In genomic region chr19:1094655-1094977, GRCh38 we compare ENCODE assay signal across 8 cellular contexts. TPM values are rescaled to one million over a fixed set of nuclear protein-coding genes. Genes with fewer than 3 reads are reported as not detected.
DNase-seq lines count a peak whose midpoint lies in the region; ATAC-seq, FAIRE-seq and TF ChIP-seq lines count a peak whose summit lies in the region.

No MANE protein-coding gene starts in this region.

- H3K27me3 ChIP-seq in CD4-positive, CD25-positive, alpha-beta regulatory T cell (ENCODE audit: control insufficient read depth, insufficient read depth, low read length): no peaks in the 10 kb centered on the region
- H3K27me3 ChIP-seq in NT2/D1 (ENCODE audit: insufficient read depth, insufficient read length) (no peaks in the 10 kb centered on the region), H1 (replicated peaks in 1 of 4; ENCODE audit: control insufficient read depth in 3 of 4, extremely low read depth in 1 of 4, insufficient read depth in 3 of 4, low read length in 3 of 4) (peaks cover 0 to 2% (median 0%) of the 10 kb centered on the region in 4 experiments; a peak in 1 of 7 replicates)

- TF ChIP-seq EP300 in H1 (IDR thresholded peaks at IDR 0.05; ENCODE audit: borderline replicate concordance in 1 of 2, low read depth in 2 of 2, low read length in 2 of 2): no peak

- H3K14ac ChIP-seq in H1 (ENCODE audit: insufficient read length): no peak overlapping the region

- no peak for DNase-seq in CD4-positive, CD25-positive, alpha-beta regulatory T cell
- DNase-seq in NT2/D1 (ENCODE audit: low read depth, low spot score): no peak
- DNase-seq in H1 (ENCODE audit: low read depth in 1 of 2, low spot score in 2 of 2): no peak
- DNase-seq in neural crest cell (ENCODE audit: low read depth, low spot score): no peak
- DNase-seq in germinal center (ENCODE audit: low spot score): no peak
- DNase-seq in DMS53 (lab: John Stamatoyannopoulos, UW): no peak

- no peak overlapping the region for H2BK5ac ChIP-seq in H1 (ENCODE audit: low read depth, low read length)

- peaks cover 8 to 19% of the 10 kb centered on the region in 2 experiments for H3K79me2 ChIP-seq in H1 (ENCODE audit: control insufficient read depth in 1 of 2, insufficient read depth in 2 of 2, low read length in 2 of 2)

- peaks cover 10% of the 10 kb centered on the region; the same call in 1 of the 2 replicates for H3K79me1 ChIP-seq in H1 (ENCODE audit: low read depth, low read length)

- H4K5ac ChIP-seq in H1 (ENCODE audit: insufficient read length, low read depth, low read length): no peak overlapping the region

- no peak for ATAC-seq in CD4-positive, CD25-positive, alpha-beta regulatory T cell (ENCODE audit: low read depth in 2 of 2)
- ATAC-seq in GM18498 (IDR thresholded peaks at IDR 0.05; ENCODE audit: unreplicated experiment) (no peak), GM21619 (IDR thresholded peaks at IDR 0.05; ENCODE audit: unreplicated experiment) (no peak)

- H3K9me3 ChIP-seq in CD4-positive, CD25-positive, alpha-beta regulatory T cell (ENCODE audit: control insufficient read depth in 2 of 2, low read length in 2 of 2): no peaks in the 10 kb centered on the region
- H3K9me3 ChIP-seq in NT2/D1 (ENCODE audit: insufficient read depth, low read length) (no peaks in the 10 kb centered on the region), H1 (ENCODE audit: insufficient read depth in 2 of 2, low read depth in 1 of 2, low read length in 1 of 2) (no peaks in the 10 kb centered on the region)

- H3K23me2 ChIP-seq in H1 (ENCODE audit: low read depth, low read length): peaks cover 5% of the 10 kb centered on the region

- CTCF ChIA-PET in H1 (lab: Charles Lee; ENCODE audit: partially characterized antibody): interaction anchor here (0.6 to 2.0 kb wide), 6 partner anchors 9 to 351 kb away, joined by 3 to 7 read pairs (median 5); no protein-coding TSS in a partner anchor

- no peak overlapping the region for H2BK12ac ChIP-seq in H1 (ENCODE audit: low read depth, low read length)

- H3K4me3 Mint-ChIP-seq in CD4-positive, CD25-positive, alpha-beta regulatory T cell: peak overlapping the region; percentile 89 to 96 (median 91)
- peak overlapping the region; percentile 99 for H3K4me3 Mint-ChIP-seq in neural crest cell

- no peak overlapping the region for H2BK20ac ChIP-seq in H1 (ENCODE audit: low read length)

- TF ChIP-seq CTCF in H1 (IDR thresholded peaks at IDR 0.05; ENCODE audit: control extremely low read depth in 1 of 3, insufficient read depth in 1 of 3, low read depth in 1 of 3, low read length in 3 of 3) (no peak), neural crest cell (conservative IDR thresholded peaks at IDR 0.05) (no peak)

- H3K9me3 Mint-ChIP-seq in CD4-positive, CD25-positive, alpha-beta regulatory T cell: peaks cover 0 to 3% (median 0%) of the 10 kb centered on the region in 7 donors
- no peaks in the 10 kb centered on the region for H3K9me3 Mint-ChIP-seq in neural crest cell

- POLR2A ChIA-PET in H1 (lab: Charles Lee; ENCODE audit: partially characterized antibody): interaction anchor here (1.2 to 4.9 kb wide), 8 partner anchors 10 to 175 kb away, joined by 3 to 93 read pairs (median 5); partner anchors contain the start of genes CIRBP, CNN2 and GPX4

- H3K18ac ChIP-seq in H1 (ENCODE audit: extremely low read depth, low read length): no peak overlapping the region

- FAIRE-seq in H1 (lab: Jason Lieb, UNC): no peak

- H2AK5ac ChIP-seq in H1 (ENCODE audit: low read depth, low read length): no peak overlapping the region

- TF ChIP-seq RAD21 in H1 (IDR thresholded peaks at IDR 0.05 in 1 of 2, conservative IDR thresholded peaks at IDR 0.05 in 1 of 2; ENCODE audit: low read depth in 2 of 2, low read length in 2 of 2): no peak

- H3K27ac ChIP-seq in CD4-positive, CD25-positive, alpha-beta regulatory T cell (ENCODE audit: insufficient read depth, low read length, poor library complexity, severe bottlenecking): peak overlapping the region; percentile 84
- H3K27ac ChIP-seq in H1 (ENCODE audit: low read depth, low read length): peak overlapping the region; percentile 15; the same call in 1 of the 2 replicates

- no peak for TF ChIP-seq POLR2A in H1 (IDR thresholded peaks at IDR 0.05; ENCODE audit: control extremely low read depth in 1 of 2, low read depth in 2 of 2, low read length in 2 of 2)

- H3K4me3 ChIP-seq in CD4-positive, CD25-positive, alpha-beta regulatory T cell (ENCODE audit: low read depth, low read length): peak overlapping the region; percentile 64
- H3K4me3 ChIP-seq in NT2/D1 (ENCODE audit: insufficient read length, low read depth) (peak overlapping the region; percentile 87), H1 (ENCODE audit: extremely low read depth in 1 of 4, insufficient read depth in 2 of 4, low read depth in 3 of 4, low read length in 4 of 4) (peak overlapping the region; percentile 64 to 95 (median 91))

- no peak overlapping the region for H2BK15ac ChIP-seq in H1 (ENCODE audit: low read length)

- no peak overlapping the region for H3K23ac ChIP-seq in H1 (ENCODE audit: insufficient read length)

- H3K4ac ChIP-seq in H1 (replicated peaks; ENCODE audit: insufficient read length, low read depth, low read length): no peak overlapping the region

- H3K36me3 Mint-ChIP-seq in CD4-positive, CD25-positive, alpha-beta regulatory T cell: no peaks in the 10 kb centered on the region
- H3K36me3 Mint-ChIP-seq in neural crest cell (ENCODE audit: low read depth): no peaks in the 10 kb centered on the region

- no peak overlapping the region for H2AFZ ChIP-seq in H1 (ENCODE audit: low read length)

- H3K36me3 ChIP-seq in CD4-positive, CD25-positive, alpha-beta regulatory T cell (ENCODE audit: control insufficient read depth, insufficient read depth, low read length): no peaks in the 10 kb centered on the region
- peaks cover 37% of the 10 kb centered on the region for H3K36me3 ChIP-seq in NT2/D1 (ENCODE audit: insufficient read depth, insufficient read length, low read length)
- peaks cover 4 to 23% (median 12%) of the 10 kb centered on the region in 4 experiments; a peak in 6 of 8 replicates for H3K36me3 ChIP-seq in H1 (ENCODE audit: control insufficient read depth in 2 of 4, insufficient read depth in 4 of 4, low read length in 3 of 4)

- H4K20me1 ChIP-seq in H1 (replicated peaks in 1 of 2; ENCODE audit: control insufficient read depth in 1 of 2, insufficient read depth in 2 of 2, low read length in 2 of 2): peaks cover 8 to 11% of the 10 kb centered on the region in 2 experiments

- H4K8ac ChIP-seq in H1 (ENCODE audit: extremely low read depth, insufficient read depth, low read length): peak overlapping the region; percentile 66; the same call in 1 of the 2 replicates

- 11% methylated on average over 15 of the region's 19 CpGs; no CpG with 5 or more reads in 1 of the 2 experiments for WGBS in H1 (ENCODE audit: extremely low coverage in 1 of 2, insufficient coverage in 1 of 2, insufficient read length in 1 of 2, insufficient replicate concordance in 2 of 2, low coverage in 1 of 2, low lambda C conversion rate in 2 of 2, missing lambda C conversion rate in 1 of 2), 2 experiments

- H3K27ac Mint-ChIP-seq in CD4-positive, CD25-positive, alpha-beta regulatory T cell: peak overlapping the region; percentile 76 to 86 (median 83)
- H3K27ac Mint-ChIP-seq in neural crest cell (ENCODE audit: unreplicated experiment): peak overlapping the region; percentile 75

- H3K27me3 Mint-ChIP-seq in CD4-positive, CD25-positive, alpha-beta regulatory T cell: peaks cover 6% of the 10 kb centered on the region
- no peaks in the 10 kb centered on the region for H3K27me3 Mint-ChIP-seq in neural crest cell (ENCODE audit: low read depth)

- H3K4me2 ChIP-seq in H1 (ENCODE audit: insufficient read depth in 1 of 2, low read depth in 2 of 2, low read length in 2 of 2): peak overlapping the region; percentile 60 to 98

- no peak overlapping the region for H4K91ac ChIP-seq in H1 (replicated peaks; ENCODE audit: insufficient read length, low read length)

- peak overlapping the region; percentile 49 for H3K56ac ChIP-seq in H1 (replicated peaks; ENCODE audit: insufficient read length, low read depth, low read length)

- H3K4me1 Mint-ChIP-seq in CD4-positive, CD25-positive, alpha-beta regulatory T cell: peaks cover 4 to 49% (median 18%) of the 10 kb centered on the region in 4 donors
- peaks cover 32% of the 10 kb centered on the region for H3K4me1 Mint-ChIP-seq in neural crest cell

- H3K4me1 ChIP-seq in CD4-positive, CD25-positive, alpha-beta regulatory T cell (ENCODE audit: control insufficient read depth, insufficient read depth, low read length, poor library complexity, severe bottlenecking): peaks cover 47% of the 10 kb centered on the region
- H3K4me1 ChIP-seq in NT2/D1 (ENCODE audit: insufficient read depth, insufficient read length) (peaks cover 19% of the 10 kb centered on the region), H1 (replicated peaks in 1 of 4; ENCODE audit: control insufficient read depth in 3 of 4, insufficient read depth in 4 of 4, low read length in 3 of 4) (peaks cover 0 to 8% (median 5%) of the 10 kb centered on the region in 4 experiments; a peak in 4 of 7 replicates)

- H3K9ac ChIP-seq in NT2/D1 (ENCODE audit: insufficient read length, low read depth) (peak overlapping the region; percentile 98), H1 (replicated peaks in 1 of 4; ENCODE audit: extremely low read depth in 1 of 4, low read depth in 3 of 4, low read length in 3 of 4) (peak overlapping the region; percentile 41 to 90 (median 86))

- H2BK120ac ChIP-seq in H1 (replicated peaks; ENCODE audit: low read depth, low read length): no peak overlapping the region

RNA-seq across cellular contexts. Expression of gene POLR2E, which starts 0.6 kb away (rescaled TPM):
- 72.4 TPM for total RNA-seq in CD4-positive, CD25-positive, alpha-beta regulatory T cell
- polyA plus RNA-seq in CD4-positive, CD25-positive, alpha-beta regulatory T cell: 100 to 1,000 TPM; 120 to 145 (median 133) TPM
- 274 and 281 TPM in 2 replicates for total RNA-seq in H1 (2021; fragmentation: NEBNext Ultra II Directional; extraction: Animal tissue kit (Norgen Biotek cat#: 25700))
- polyA plus RNA-seq in H1 (2011; rRNA removed): 381 and 483 TPM in 2 replicates
- 378 TPM for polyA plus RNA-seq in H1 (2011; cell fraction: cytosol; rRNA removed)
- 283 TPM for polyA plus RNA-seq in H1 (2011; cell fraction: nucleus; rRNA removed)
- 286 to 416 TPM (median 379 TPM) in 4 replicates for polyA plus RNA-seq in H1 (2012, experiment 1 of 2)
- 296 TPM for polyA plus RNA-seq in H1 (2012, experiment 2 of 2)
- 195 TPM for polyA plus RNA-seq in H1 (2013, experiment 1 of 2)
- polyA plus RNA-seq in H1 (2013, experiment 2 of 2): 204 TPM
- polyA minus RNA-seq in H1 (2011; rRNA and poly(A)+ RNA removed): 110 and 140 TPM in 2 replicates
- 128 TPM for polyA minus RNA-seq in H1 (2011; cell fraction: cytosol; rRNA and poly(A)+ RNA removed)
- 125 TPM for polyA minus RNA-seq in H1 (2011; cell fraction: nucleus; rRNA and poly(A)+ RNA removed)
- 256 and 257 TPM in 2 replicates for total RNA-seq in neural crest cell

RNA-seq across cellular contexts. Expression of gene GPX4, which starts 9.2 kb away (rescaled TPM):
- total RNA-seq in CD4-positive, CD25-positive, alpha-beta regulatory T cell: 112 TPM
- 100 to 1,000 TPM; 318 to 406 (median 354) TPM for polyA plus RNA-seq in CD4-positive, CD25-positive, alpha-beta regulatory T cell
- total RNA-seq in H1 (2021; fragmentation: NEBNext Ultra II Directional; extraction: Animal tissue kit (Norgen Biotek cat#: 25700)): 342 and 355 TPM in 2 replicates
- polyA plus RNA-seq in H1 (2011; rRNA removed): 693 and 947 TPM in 2 replicates
- 779 TPM for polyA plus RNA-seq in H1 (2011; cell fraction: cytosol; rRNA removed)
- 730 TPM for polyA plus RNA-seq in H1 (2011; cell fraction: nucleus; rRNA removed)
- polyA plus RNA-seq in H1 (2012, experiment 1 of 2): 475 to 711 TPM (median 640 TPM) in 4 replicates
- polyA plus RNA-seq in H1 (2012, experiment 2 of 2): 958 TPM
- 575 TPM for polyA plus RNA-seq in H1 (2013, experiment 1 of 2)
- 562 TPM for polyA plus RNA-seq in H1 (2013, experiment 2 of 2)
- polyA minus RNA-seq in H1 (2011; rRNA and poly(A)+ RNA removed): 186 and 191 TPM in 2 replicates
- 297 TPM for polyA minus RNA-seq in H1 (2011; cell fraction: cytosol; rRNA and poly(A)+ RNA removed)
- 155 TPM for polyA minus RNA-seq in H1 (2011; cell fraction: nucleus; rRNA and poly(A)+ RNA removed)
- total RNA-seq in neural crest cell: 300 and 313 TPM in 2 replicates

RNA-seq across cellular contexts. Expression of gene ARHGAP45, which starts 27.6 kb away (rescaled TPM):
- 756 TPM for total RNA-seq in CD4-positive, CD25-positive, alpha-beta regulatory T cell
- polyA plus RNA-seq in CD4-positive, CD25-positive, alpha-beta regulatory T cell: 100 to 1,000 TPM; 258 to 297 (median 277) TPM
- total RNA-seq in H1 (2021; fragmentation: NEBNext Ultra II Directional; extraction: Animal tissue kit (Norgen Biotek cat#: 25700)): 41.8 and 43.6 TPM in 2 replicates
- polyA plus RNA-seq in H1 (2011; rRNA removed): 31.4 and 40.2 TPM in 2 replicates
- polyA plus RNA-seq in H1 (2011; cell fraction: cytosol; rRNA removed): 36.8 TPM
- 67.4 TPM for polyA plus RNA-seq in H1 (2011; cell fraction: nucleus; rRNA removed)
- polyA plus RNA-seq in H1 (2012, experiment 1 of 2): 26.5 to 43.1 TPM (median 35.3 TPM) in 4 replicates
- 29.2 TPM for polyA plus RNA-seq in H1 (2012, experiment 2 of 2)
- polyA plus RNA-seq in H1 (2013, experiment 1 of 2): 16.7 TPM
- 16.2 TPM for polyA plus RNA-seq in H1 (2013, experiment 2 of 2)
- polyA minus RNA-seq in H1 (2011; rRNA and poly(A)+ RNA removed): 13.6 and 19.9 TPM in 2 replicates
- 28.4 TPM for polyA minus RNA-seq in H1 (2011; cell fraction: cytosol; rRNA and poly(A)+ RNA removed)
- 25.1 TPM for polyA minus RNA-seq in H1 (2011; cell fraction: nucleus; rRNA and poly(A)+ RNA removed)
- 1.6 and 1.7 TPM in 2 replicates for total RNA-seq in neural crest cell

RNA-seq across cellular contexts. Expression of gene ABCA7, which starts 54.7 kb away (rescaled TPM):
- total RNA-seq in CD4-positive, CD25-positive, alpha-beta regulatory T cell: 161 TPM
- polyA plus RNA-seq in CD4-positive, CD25-positive, alpha-beta regulatory T cell: 10 to 100 TPM in 1 of 4 donors, 1 to 10 TPM in 3; 3.4 to 13.3 (median 6.9) TPM
- total RNA-seq in H1 (2021; fragmentation: NEBNext Ultra II Directional; extraction: Animal tissue kit (Norgen Biotek cat#: 25700)): 25.6 and 29.7 TPM in 2 replicates
- polyA plus RNA-seq in H1 (2011; rRNA removed): 10.4 and 17.4 TPM in 2 replicates
- 11.0 TPM for polyA plus RNA-seq in H1 (2011; cell fraction: cytosol; rRNA removed)
- 75.8 TPM for polyA plus RNA-seq in H1 (2011; cell fraction: nucleus; rRNA removed)
- 24.0 to 35.6 TPM (median 26.9 TPM) in 4 replicates for polyA plus RNA-seq in H1 (2012, experiment 1 of 2)
- polyA plus RNA-seq in H1 (2012, experiment 2 of 2): 20.8 TPM
- 22.9 TPM for polyA plus RNA-seq in H1 (2013, experiment 1 of 2)
- polyA plus RNA-seq in H1 (2013, experiment 2 of 2): 19.2 TPM
- 7.3 and 11.6 TPM in 2 replicates for polyA minus RNA-seq in H1 (2011; rRNA and poly(A)+ RNA removed)
- polyA minus RNA-seq in H1 (2011; cell fraction: cytosol; rRNA and poly(A)+ RNA removed): 17.7 TPM
- 32.0 TPM for polyA minus RNA-seq in H1 (2011; cell fraction: nucleus; rRNA and poly(A)+ RNA removed)
- 12.8 and 16.3 TPM in 2 replicates for total RNA-seq in neural crest cell

Comparison
In these comparisons a context has a peak if more than half of its experiments do, and no peak if none do; other contexts are left out.
1. RNA of gene ARHGAP45, which starts 27.6 kb away (total RNA-seq): 756 TPM in CD4-positive, CD25-positive, alpha-beta regulatory T cell (single experiment); 41.8 to 43.6 TPM in H1 and 1.6 to 1.7 TPM in neural crest cell; every median in the first group is over 10 times any median in the second.
2. Peak in every context shown above with its lines, with median percentiles within 50 percentile points of each other: H3K4me3 ChIP-seq.